27 cellular contexts compared by ENCODE assay signal in genomic region chr13:37959284-37959683, GRCh38.
DNase-seq lines count a peak whose midpoint lies in the region; ATAC-seq and TF ChIP-seq lines count a peak whose summit lies in the region.
"Had no signal": no experiment of that assay in that cellular context is flagged by ENCODE, and none has a peak within 500 bp of the region (broad histone marks: within the 10 kb centered on the region; RNA-seq: fewer than 3 reads in every experiment).

No MANE protein-coding gene starts in this region.

- H3K9me3 ChIP-seq in GM23248 (ENCODE audit: low read depth) = no peaks in the 10 kb centered on the region
- H3K9me3 ChIP-seq: BLaER1, Caco-2, MG63 had no signal

- no peak overlapping the region for H3K27ac ChIP-seq in GM23248
- H3K27ac ChIP-seq: BLaER1, RWPE1 had no signal

- no peak overlapping the region for H3K4me3 ChIP-seq in GM23248
- H3K4me3 ChIP-seq: BLaER1, GM12878, MG63 had no signal

- CTCF ChIA-PET in WTC11 (lab: Charles Lee) = interaction anchor here (1.1 to 1.2 kb wide), 2 partner anchors 24 to 90 kb away, joined by 4 to 6 read pairs; partner anchors contain the start of gene TRPC4
- CTCF ChIA-PET in activated CD4-positive, alpha-beta memory T cell treated with anti-CD3 and anti-CD28 coated beads, Interleukin-2, amount 10 ng/mL, durations not matched to agents 7 days and 5 days (lab: Charles Lee) = no interaction called here

- H3K27me3 ChIP-seq in GM23248 (replicated peaks; ENCODE audit: insufficient read depth) = no peaks in the 10 kb centered on the region; the same call in 1 of the 2 replicates
- H3K27me3 ChIP-seq: BLaER1, MG63 had no signal

- H3K4me1 ChIP-seq in GM23248 (ENCODE audit: insufficient read depth) = no peaks in the 10 kb centered on the region
- H3K4me1 ChIP-seq: BLaER1, Caco-2 had no signal

- no peak for TF ChIP-seq CTCF in WTC11 (IDR thresholded peaks at IDR 0.05)

- ATAC-seq in WTC11 = no peak
- no peak for ATAC-seq in GM19035 (IDR thresholded peaks at IDR 0.05; ENCODE audit: unreplicated experiment)
- ATAC-seq: GM12878, Panc1 had no signal

- H3K9me3 Mint-ChIP-seq in WTC11 = peaks cover 9% of the 10 kb centered on the region; the same call in 1 of the 2 replicates
- H3K9me3 Mint-ChIP-seq in activated CD4-positive, alpha-beta memory T cell treated with anti-CD3 and anti-CD28 coated beads, Interleukin-2, amount 10 ng/mL, durations not matched to agents 7 days and 5 days = no peaks in the 10 kb centered on the region

- WGBS in GM23248 (ENCODE audit: low coverage in 1 of 2, low lambda C conversion rate in 2 of 2, missing lambda C conversion rate in 2 of 2), 2 experiments = 60 to 64% methylated on average over 5 of the region's 5 CpGs

- peak overlapping the region; percentile 49; the same call in 1 of the 2 replicates for H3K27ac Mint-ChIP-seq in WTC11
- H3K27ac Mint-ChIP-seq in activated CD4-positive, alpha-beta memory T cell treated with anti-CD3 and anti-CD28 coated beads, Interleukin-2, amount 10 ng/mL, durations not matched to agents 7 days and 5 days = no peak overlapping the region
- H3K27ac Mint-ChIP-seq: CD4-positive, alpha-beta T cell had no signal

- H3K27me3 Mint-ChIP-seq in WTC11 (ENCODE audit: low read depth) = no peaks in the 10 kb centered on the region
- H3K27me3 Mint-ChIP-seq in activated CD4-positive, alpha-beta memory T cell treated with anti-CD3 and anti-CD28 coated beads, Interleukin-2, amount 10 ng/mL, durations not matched to agents 7 days and 5 days = no peaks in the 10 kb centered on the region
- H3K27me3 Mint-ChIP-seq: CD4-positive, alpha-beta T cell had no signal

- DNase-seq in GM23248 (no peak), OCI-M1 (lab: John Stamatoyannopoulos, UW) (peak; percentile 97), WTC11 (ENCODE audit: low spot score) (no peak), inferior parietal cortex (ENCODE audit: extremely low spot score) (peak; percentile 20)
- no peak for DNase-seq in NK-92 treated with Interleukin-12 subunit alpha and Interleukin-12 subunit beta, amount 100 ng/mL, for 24 hours (lab: John Stamatoyannopoulos, UW)
- DNase-seq in activated CD4-positive, alpha-beta memory T cell treated with anti-CD3 and anti-CD28 coated beads, Interleukin-2, amount 10 ng/mL, durations not matched to agents 7 days and 5 days = no peak
- no peak for DNase-seq in stimulated activated CD8-positive, alpha-beta memory T cell treated with anti-CD3 and anti-CD28 coated beads, Interleukin-4, amount 100 ng/mL, for 48 hours
- DNase-seq: Caco-2; CD4-positive, alpha-beta T cell; DMS 273 treated with DMSO at 0.1 percent for 48 hours; DMS79; EL; GDM1; H7; KBM-7; MG63; NCI-H1105 treated with DMSO at 0.1 percent for 48 hours; NCI-H146; NCI-H1930; NCI-H2107; NCI-H748 treated with DMSO at 0.1 percent for 48 hours; SHP77 had no signal

- no peak overlapping the region for H3K9ac ChIP-seq in GM23248
- H3K9ac ChIP-seq: BLaER1 had no signal

- H3K36me3 Mint-ChIP-seq in WTC11 = no peaks in the 10 kb centered on the region
- H3K36me3 Mint-ChIP-seq in activated CD4-positive, alpha-beta memory T cell treated with anti-CD3 and anti-CD28 coated beads, Interleukin-2, amount 10 ng/mL, durations not matched to agents 7 days and 5 days (ENCODE audit: low read depth) = no peaks in the 10 kb centered on the region

- POLR2A ChIA-PET in WTC11 (lab: Charles Lee) = no interaction called here
- POLR2A ChIA-PET in activated CD4-positive, alpha-beta memory T cell treated with anti-CD3 and anti-CD28 coated beads, Interleukin-2, amount 10 ng/mL, durations not matched to agents 7 days and 5 days (lab: Charles Lee) = no interaction called here

- no peaks in the 10 kb centered on the region for H3F3A ChIP-seq in GM23248 (ENCODE audit: insufficient read depth)

- no peaks in the 10 kb centered on the region for H3K36me3 ChIP-seq in GM23248 (ENCODE audit: low read depth)
- H3K36me3 ChIP-seq: BLaER1, MG63 had no signal

- in situ Hi-C loops in GM23248 (cut with MboI) = no loop called here

- 0 out of 2 replicates have a peak overlapping the region, but pooled peaks have one; percentile 24 for H2AFZ ChIP-seq in GM23248

- no peak overlapping the region for H3K4me3 Mint-ChIP-seq in WTC11
- H3K4me3 Mint-ChIP-seq in activated CD4-positive, alpha-beta memory T cell treated with anti-CD3 and anti-CD28 coated beads, Interleukin-2, amount 10 ng/mL, durations not matched to agents 7 days and 5 days = no peak overlapping the region
- H3K4me3 Mint-ChIP-seq: CD4-positive, alpha-beta T cell had no signal

- H3K4me2 ChIP-seq in GM23248 (ENCODE audit: unreplicated experiment) = no peak overlapping the region
- H3K4me2 ChIP-seq: BLaER1 had no signal

- H3K4me1 Mint-ChIP-seq in WTC11 = peaks cover 8% of the 10 kb centered on the region; the same call in 1 of the 2 replicates
- no peaks in the 10 kb centered on the region for H3K4me1 Mint-ChIP-seq in activated CD4-positive, alpha-beta memory T cell treated with anti-CD3 and anti-CD28 coated beads, Interleukin-2, amount 10 ng/mL, durations not matched to agents 7 days and 5 days

- H3K9me2 ChIP-seq in GM23248 (ENCODE audit: insufficient read depth) = no peaks in the 10 kb centered on the region

- no peaks in the 10 kb centered on the region for H4K20me1 ChIP-seq in GM23248 (ENCODE audit: insufficient read depth)
- H4K20me1 ChIP-seq: BLaER1 had no signal

- no peaks in the 10 kb centered on the region for H3K79me2 ChIP-seq in GM23248 (ENCODE audit: insufficient read depth)

TF ChIP-seq in WTC11, 78 proteins besides CTCF, POLR2A, EP300 and RAD21 (continues in another document):
- TF ChIP-seq FOXJ3 (CRISPR knock-in tag; IDR thresholded peaks at IDR 0.05; ENCODE audit: borderline replicate concordance) (no peak), ATF1 (CRISPR knock-in tag; IDR thresholded peaks at IDR 0.05) (no peak), AFF4 (CRISPR knock-in tag; IDR thresholded peaks at IDR 0.05; ENCODE audit: borderline replicate concordance) (no peak), TP53 (CRISPR knock-in tag; IDR thresholded peaks at IDR 0.05) (no peak), ZNF263 (CRISPR knock-in tag; IDR thresholded peaks at IDR 0.05; ENCODE audit: low read depth) (no peak), MYBL2 (CRISPR knock-in tag; IDR thresholded peaks at IDR 0.05) (no peak), MAX (CRISPR knock-in tag; IDR thresholded peaks at IDR 0.05) (no peak), USF2 (CRISPR knock-in tag; IDR thresholded peaks at IDR 0.05) (no peak)

Comparison
In these comparisons a context has a peak if more than half of its experiments do, and no peak if none do; other contexts are left out.
1. DNase-seq: peak in OCI-M1 (single experiment) and inferior parietal cortex (single experiment); none in GM23248 (single experiment), WTC11 (single experiment), NK-92 treated with Interleukin-12 subunit alpha and Interleukin-12 subunit beta, amount 100 ng/mL, for 24 hours (single experiment), activated CD4-positive, alpha-beta memory T cell treated with anti-CD3 and anti-CD28 coated beads, Interleukin-2, amount 10 ng/mL, durations not matched to agents 7 days and 5 days (single experiment) and stimulated activated CD8-positive, alpha-beta memory T cell treated with anti-CD3 and anti-CD28 coated beads, Interleukin-4, amount 100 ng/mL, for 48 hours (single experiment).